In the genomic region with DNA sequence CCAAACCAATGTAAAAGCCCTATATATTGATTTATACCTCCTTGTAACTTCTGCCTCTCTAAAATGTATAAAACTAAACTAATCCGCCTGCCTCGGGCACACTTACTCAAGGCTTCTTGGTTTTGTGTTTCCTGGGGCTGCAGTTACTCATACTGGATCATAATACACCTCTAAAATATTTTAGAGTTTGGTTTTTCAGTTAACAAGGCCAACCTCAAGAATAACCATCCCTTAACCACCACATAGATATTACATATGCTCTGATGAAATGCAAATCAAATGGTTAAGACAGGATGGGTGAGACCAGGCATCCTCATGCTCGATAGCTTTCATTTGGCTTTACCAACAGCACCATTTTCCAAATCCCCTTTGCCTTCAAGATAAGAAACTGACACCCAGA, we compare ENCODE assay signal across 11 cellular contexts. TPM values are rescaled to one million over a fixed set of nuclear protein-coding genes. Genes with fewer than 3 reads are reported as not detected.
A peak's percentile ranks its signal among the peaks of the same experiment; 100 is the strongest.
DNase-seq lines count a peak whose midpoint lies in the region; ATAC-seq and TF ChIP-seq lines count a peak whose summit lies in the region.
"Had no signal": no experiment of that assay in that cellular context is flagged by ENCODE, and none has a peak within 500 bp of the region (broad histone marks: within the 10 kb centered on the region; RNA-seq: fewer than 3 reads in every experiment).

No MANE protein-coding gene starts in this region.

- CTCF ChIA-PET in A673 (lab: Charles Lee) = interaction anchor here (0.5 kb wide), 1 partner anchor 426 kb away, joined by 5 read pairs; no protein-coding TSS in a partner anchor

- POLR2A ChIA-PET in A673 (lab: Charles Lee; ENCODE audit: low non-redundant PET) = no interaction called here

- no peak overlapping the region for H3K9ac ChIP-seq in neuronal stem cell (ENCODE audit: low read depth, low read length, poor library complexity)

- no TSS peak for BruUV-seq in A673 (replicated peaks; lab: Mats Ljungman, UMichigan)

- H3K4ac ChIP-seq in neuronal stem cell (ENCODE audit: low read length) = no peak overlapping the region

- H3K23ac ChIP-seq in neuronal stem cell (ENCODE audit: low read depth, low read length, poor library complexity) = no peak overlapping the region

- H3K27ac ChIP-seq in neuronal stem cell (replicated peaks; ENCODE audit: low read length) (no peak overlapping the region), A673 (ENCODE audit: low read depth, low read length, poor library complexity, severe bottlenecking) (no peak overlapping the region)
- H3K27ac ChIP-seq: dorsolateral prefrontal cortex had no signal

- no peaks in the 10 kb centered on the region for H3K27me3 Mint-ChIP-seq in activated CD4-positive, alpha-beta T cell treated with anti-CD3 and anti-CD28 coated beads, Interleukin-2, amount 10 ng/mL, durations not matched to agents 24 days and 14 days
- H3K27me3 Mint-ChIP-seq in activated T-helper 1 cell treated with anti-CD3 and anti-CD28 coated beads, Interleukin-12 subunit alpha, Interleukin-12 subunit beta, Interleukin-2, Interleukin-4 antibody, amounts not matched to agents 30 ng/mL and 10 ng/mL and 1 ng/mL, durations not matched to agents 14 hours and 24 hours and 36 hours (ENCODE audit: insufficient read depth) = no peaks in the 10 kb centered on the region
- H3K27me3 Mint-ChIP-seq in osteocyte (ENCODE audit: unreplicated experiment) = no peaks in the 10 kb centered on the region
- H3K27me3 Mint-ChIP-seq: progenitor cell of endocrine pancreas had no signal

- no peak overlapping the region for H4K8ac ChIP-seq in neuronal stem cell (ENCODE audit: low read depth, low read length)

- H3K4me1 Mint-ChIP-seq in activated CD4-positive, alpha-beta T cell treated with anti-CD3 and anti-CD28 coated beads, Interleukin-2, amount 10 ng/mL, durations not matched to agents 24 days and 14 days = peaks cover 35% of the 10 kb centered on the region
- peaks cover 42% of the 10 kb centered on the region for H3K4me1 Mint-ChIP-seq in activated T-helper 1 cell treated with anti-CD3 and anti-CD28 coated beads, Interleukin-12 subunit alpha, Interleukin-12 subunit beta, Interleukin-2, Interleukin-4 antibody, amounts not matched to agents 30 ng/mL and 10 ng/mL and 1 ng/mL, durations not matched to agents 14 hours and 24 hours and 36 hours (ENCODE audit: low read depth)
- peaks cover 36% of the 10 kb centered on the region for H3K4me1 Mint-ChIP-seq in osteocyte (ENCODE audit: unreplicated experiment)

- no peak overlapping the region for H3K18ac ChIP-seq in neuronal stem cell (ENCODE audit: low read length)

- ATAC-seq in HG03139 (IDR thresholded peaks at IDR 0.05; ENCODE audit: unreplicated experiment) (peak; percentile 87), GM18858 (IDR thresholded peaks at IDR 0.05; ENCODE audit: unreplicated experiment) (no peak)

- peak overlapping the region; percentile 72 for H3K27ac Mint-ChIP-seq in activated CD4-positive, alpha-beta T cell treated with anti-CD3 and anti-CD28 coated beads, Interleukin-2, amount 10 ng/mL, durations not matched to agents 24 days and 14 days
- peak overlapping the region; percentile 88 for H3K27ac Mint-ChIP-seq in activated T-helper 1 cell treated with anti-CD3 and anti-CD28 coated beads, Interleukin-12 subunit alpha, Interleukin-12 subunit beta, Interleukin-2, Interleukin-4 antibody, amounts not matched to agents 30 ng/mL and 10 ng/mL and 1 ng/mL, durations not matched to agents 14 hours and 24 hours and 36 hours
- peak overlapping the region; percentile 69 for H3K27ac Mint-ChIP-seq in osteocyte (ENCODE audit: unreplicated experiment)
- H3K27ac Mint-ChIP-seq: progenitor cell of endocrine pancreas had no signal

- H3K27me3 ChIP-seq in neuronal stem cell (ENCODE audit: control insufficient read depth in 3 of 3, insufficient read depth in 3 of 3, low read depth in 1 of 3, low read length in 3 of 3) = no peaks in the 10 kb centered on the region
- no peaks in the 10 kb centered on the region for H3K27me3 ChIP-seq in A673 (replicated peaks; ENCODE audit: insufficient read depth, low read depth, low read length, poor library complexity)
- H3K27me3 ChIP-seq: dorsolateral prefrontal cortex, MG63 had no signal

- no peak overlapping the region for H2BK15ac ChIP-seq in neuronal stem cell (ENCODE audit: low read length)

- no peak overlapping the region for H2BK12ac ChIP-seq in neuronal stem cell (ENCODE audit: low read length)

- DNase-seq in activated CD4-positive, alpha-beta T cell treated with anti-CD3 and anti-CD28 coated beads, Interleukin-2, amount 10 ng/mL, durations not matched to agents 24 days and 14 days = no peak
- DNase-seq in activated CD4-positive, alpha-beta T cell treated with anti-CD3 and anti-CD28 coated beads, Interleukin-2, amount 50 U/mL, for 4 hours = no peak
- no peak for DNase-seq in activated T-helper 1 cell treated with anti-CD3 and anti-CD28 coated beads, Interleukin-12 subunit alpha, Interleukin-12 subunit beta, Interleukin-2, Interleukin-4 antibody, amounts not matched to agents 30 ng/mL and 10 ng/mL and 1 ng/mL, durations not matched to agents 14 hours and 24 hours and 36 hours (ENCODE audit: low spot score)
- DNase-seq in osteocyte (ENCODE audit: extremely low spot score, unreplicated experiment) (no peak), neuronal stem cell (ENCODE audit: low spot score) (no peak), A673 (ENCODE audit: low spot score) (no peak)
- DNase-seq: dorsolateral prefrontal cortex had no signal

- H2AK5ac ChIP-seq in neuronal stem cell (ENCODE audit: low read depth, low read length) = no peak overlapping the region

- H2BK5ac ChIP-seq in neuronal stem cell (ENCODE audit: low read length) = no peak overlapping the region

- no peak overlapping the region for H2BK120ac ChIP-seq in neuronal stem cell (ENCODE audit: low read depth, low read length)

- H4K91ac ChIP-seq in neuronal stem cell (ENCODE audit: low read depth, low read length, poor library complexity) = no peak overlapping the region

- no peaks in the 10 kb centered on the region for H3K79me1 ChIP-seq in neuronal stem cell (ENCODE audit: low read depth, low read length)

- H3K4me3 ChIP-seq in neuronal stem cell (ENCODE audit: low read length in 2 of 2) (no peak overlapping the region), A673 (ENCODE audit: low read depth, low read length, poor library complexity, severe bottlenecking) (no peak overlapping the region)
- H3K4me3 ChIP-seq: dorsolateral prefrontal cortex, MG63 had no signal

- H3K4me3 Mint-ChIP-seq in activated CD4-positive, alpha-beta T cell treated with anti-CD3 and anti-CD28 coated beads, Interleukin-2, amount 10 ng/mL, durations not matched to agents 24 days and 14 days = no peak overlapping the region
- H3K4me3 Mint-ChIP-seq in activated T-helper 1 cell treated with anti-CD3 and anti-CD28 coated beads, Interleukin-12 subunit alpha, Interleukin-12 subunit beta, Interleukin-2, Interleukin-4 antibody, amounts not matched to agents 30 ng/mL and 10 ng/mL and 1 ng/mL, durations not matched to agents 14 hours and 24 hours and 36 hours = peak overlapping the region; percentile 38
- no peak overlapping the region for H3K4me3 Mint-ChIP-seq in osteocyte (ENCODE audit: unreplicated experiment)

- no peak overlapping the region for H3K4me2 ChIP-seq in neuronal stem cell (ENCODE audit: insufficient read depth, low read length, poor library complexity, severe bottlenecking)

- H3K36me3 ChIP-seq in neuronal stem cell (replicated peaks in 1 of 2; ENCODE audit: control insufficient read depth in 2 of 2, insufficient read depth in 2 of 2, low read length in 2 of 2) (peaks cover 17 to 72% of the 10 kb centered on the region in 2 donors), A673 (ENCODE audit: insufficient read depth, low read length, poor library complexity, severe bottlenecking) (no peaks in the 10 kb centered on the region)

- peaks cover 65% of the 10 kb centered on the region for H3K36me3 Mint-ChIP-seq in activated CD4-positive, alpha-beta T cell treated with anti-CD3 and anti-CD28 coated beads, Interleukin-2, amount 10 ng/mL, durations not matched to agents 24 days and 14 days (ENCODE audit: low read depth)
- peaks cover 49% of the 10 kb centered on the region for H3K36me3 Mint-ChIP-seq in activated T-helper 1 cell treated with anti-CD3 and anti-CD28 coated beads, Interleukin-12 subunit alpha, Interleukin-12 subunit beta, Interleukin-2, Interleukin-4 antibody, amounts not matched to agents 30 ng/mL and 10 ng/mL and 1 ng/mL, durations not matched to agents 14 hours and 24 hours and 36 hours (ENCODE audit: low read depth)
- H3K36me3 Mint-ChIP-seq in osteocyte (ENCODE audit: unreplicated experiment) = peaks cover 16% of the 10 kb centered on the region

- H3K4me1 ChIP-seq in neuronal stem cell (ENCODE audit: control insufficient read depth in 2 of 2, insufficient read depth in 1 of 2, low read depth in 1 of 2, low read length in 2 of 2) (peaks cover 0 to 10% of the 10 kb centered on the region in 2 donors), A673 (ENCODE audit: insufficient read depth, low read length, poor library complexity, severe bottlenecking) (peaks cover 16% of the 10 kb centered on the region)

- H3K9me3 ChIP-seq in neuronal stem cell (replicated peaks in 1 of 2; ENCODE audit: control insufficient read depth in 2 of 2, insufficient read depth in 1 of 2, low read depth in 1 of 2, low read length in 2 of 2) = peaks cover 5 to 14% of the 10 kb centered on the region in 2 donors
- H3K9me3 ChIP-seq in A673 (ENCODE audit: low read depth, low read length, poor library complexity, severe bottlenecking) = no peaks in the 10 kb centered on the region
- H3K9me3 ChIP-seq: MG63 had no signal

- WGBS in neuronal stem cell (ENCODE audit: extremely low coverage in 2 of 2, insufficient read length in 2 of 2, insufficient replicate concordance in 1 of 2), 2 donors = no CpG with 5 or more reads among the region's 3 CpGs

- TF ChIP-seq CTCF in osteocyte (IDR thresholded peaks at IDR 0.05) = no peak
- TF ChIP-seq CTCF in A673 (conservative IDR thresholded peaks at IDR 0.05; ENCODE audit: low read depth, low read length) = no peak

- intact Hi-C loops in activated CD4-positive, alpha-beta T cell treated with anti-CD3 and anti-CD28 coated beads, Interleukin-2, amount 10 ng/mL, durations not matched to agents 24 days and 14 days (cut with micrococcal nuclease) = loop anchor here (10.0 kb wide), 1 partner anchor 47 kb away; the partner anchor contains the start of gene UXS1
- intact Hi-C loops in activated T-helper 1 cell treated with anti-CD3 and anti-CD28 coated beads, Interleukin-12 subunit alpha, Interleukin-12 subunit beta, Interleukin-2, Interleukin-4 antibody, amounts not matched to agents 30 ng/mL and 10 ng/mL and 1 ng/mL, durations not matched to agents 14 hours and 24 hours and 36 hours (cut with micrococcal nuclease) = loop anchor here (2.0 kb wide), 2 partner anchors 13 to 45 kb away; no protein-coding TSS in a partner anchor
- intact Hi-C loops in A673 (cut with micrococcal nuclease; ENCODE audit: unreplicated experiment) = no loop called here

- H2AFZ ChIP-seq in neuronal stem cell (ENCODE audit: low read length) = no peak overlapping the region

- no peak overlapping the region for H3K14ac ChIP-seq in neuronal stem cell (ENCODE audit: low read length)

- peaks cover under 1% of the 10 kb centered on the region for H3K9me3 Mint-ChIP-seq in activated CD4-positive, alpha-beta T cell treated with anti-CD3 and anti-CD28 coated beads, Interleukin-2, amount 10 ng/mL, durations not matched to agents 24 days and 14 days
- peaks cover 2% of the 10 kb centered on the region for H3K9me3 Mint-ChIP-seq in activated T-helper 1 cell treated with anti-CD3 and anti-CD28 coated beads, Interleukin-12 subunit alpha, Interleukin-12 subunit beta, Interleukin-2, Interleukin-4 antibody, amounts not matched to agents 30 ng/mL and 10 ng/mL and 1 ng/mL, durations not matched to agents 14 hours and 24 hours and 36 hours
- peaks cover 6% of the 10 kb centered on the region for H3K9me3 Mint-ChIP-seq in osteocyte (ENCODE audit: unreplicated experiment)

RNA-seq across cellular contexts. Expression of gene UXS1, which starts 46.4 kb away (rescaled TPM):
- total RNA-seq in activated CD4-positive, alpha-beta T cell treated with anti-CD3 and anti-CD28 coated beads, Interleukin-2, amount 10 ng/mL, durations not matched to agents 24 days and 14 days = 34.9 and 37.6 TPM in 2 replicates
- 36.7 TPM in 2 replicates for total RNA-seq in activated T-helper 1 cell treated with anti-CD3 and anti-CD28 coated beads, Interleukin-12 subunit alpha, Interleukin-12 subunit beta, Interleukin-2, Interleukin-4 antibody, amounts not matched to agents 30 ng/mL and 10 ng/mL and 1 ng/mL, durations not matched to agents 14 hours and 24 hours and 36 hours
- total RNA-seq in osteocyte (22.5 and 23.2 TPM in 2 replicates), A673 (2021) (48.6 and 50.9 TPM in 2 replicates)
- polyA plus RNA-seq in neuronal stem cell (2013, experiment 1 of 2) = 47.7 TPM
- polyA plus RNA-seq in neuronal stem cell (2013, experiment 2 of 2) = 48.4 TPM
